ENCODE assay signal across 9 cellular contexts in the genomic region with DNA sequence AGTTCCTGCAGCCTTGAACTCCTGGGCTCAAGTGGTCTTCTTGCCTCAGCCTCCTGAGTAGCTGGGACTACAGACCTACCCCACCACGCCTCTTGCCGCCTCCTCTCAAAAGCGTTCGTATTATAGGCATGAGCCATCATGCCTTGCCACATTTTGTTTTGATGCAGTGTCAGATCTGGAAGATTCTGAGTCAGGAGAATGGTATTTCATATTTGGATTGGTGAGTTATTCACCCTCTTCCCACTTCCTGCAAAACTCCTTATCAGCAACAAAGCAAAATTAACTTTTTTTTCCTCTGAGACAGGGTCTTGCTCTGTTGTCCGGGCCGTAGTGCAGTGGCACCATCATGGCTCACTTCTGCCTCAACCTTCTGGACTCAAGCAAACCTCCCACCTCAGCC. TPM values are rescaled to one million over a fixed set of nuclear protein-coding genes. Genes with fewer than 3 reads are reported as not detected.
DNase-seq lines count a peak whose midpoint lies in the region; ATAC-seq, FAIRE-seq and TF ChIP-seq lines count a peak whose summit lies in the region.
"Had no signal": no experiment of that assay in that cellular context is flagged by ENCODE, and none has a peak within 500 bp of the region (broad histone marks: within the 10 kb centered on the region; RNA-seq: fewer than 3 reads in every experiment).

No MANE protein-coding gene starts in this region.

- H3K27me3 Mint-ChIP-seq in Caco-2 (ENCODE audit: insufficient read depth, unreplicated experiment) (no peaks in the 10 kb centered on the region), memory B cell (no peaks in the 10 kb centered on the region)

- no peak for TF ChIP-seq CTCF in Caco-2 (IDR thresholded peaks at IDR 0.05; ENCODE audit: insufficient read depth in 1 of 2, low read depth in 1 of 2, low read length in 1 of 2, severe bottlenecking in 1 of 2, unreplicated experiment in 1 of 2)
- no peak for TF ChIP-seq CTCF in brain microvascular endothelial cell (IDR thresholded peaks at IDR 0.05; ENCODE audit: low read depth, low read length, missing control alignments)

- DNase-seq in Caco-2 (no peak), LoVo (ENCODE audit: low spot score) (peak; percentile 48), brain microvascular endothelial cell (peak; percentile 84), memory B cell (ENCODE audit: low spot score in 2 of 2) (no peak), SKM-1 treated with dmso at 0.1 percent for 144 hours (lab: John Stamatoyannopoulos, UW; ENCODE audit: unreplicated experiment) (no peak), GM19239 (ENCODE audit: insufficient read length, low spot score) (no peak), NCI-H146 (lab: John Stamatoyannopoulos, UW) (no peak)
- DNase-seq in activated CD4-positive, alpha-beta T cell treated with anti-CD3 and anti-CD28 coated beads, Interleukin-2, amount 50 U/mL, for 4 hours = no peak
- DNase-seq: stimulated activated CD8-positive, alpha-beta memory T cell treated with anti-CD3 and anti-CD28 coated beads, Interleukin-4, amount 100 ng/mL, for 48 hours had no signal

- H3K27me3 ChIP-seq in Caco-2 (replicated peaks; ENCODE audit: control insufficient read depth, insufficient read depth, low read length) (no peaks in the 10 kb centered on the region), brain microvascular endothelial cell (replicated peaks) (no peaks in the 10 kb centered on the region)

- H3K4me1 Mint-ChIP-seq in Caco-2 (ENCODE audit: low read depth, unreplicated experiment) (no peaks in the 10 kb centered on the region), memory B cell (peaks cover 2% of the 10 kb centered on the region)

- H3K36me3 Mint-ChIP-seq in Caco-2 (ENCODE audit: insufficient read depth, unreplicated experiment) (peaks cover 31% of the 10 kb centered on the region), memory B cell (peaks cover 19% of the 10 kb centered on the region)

- H3K36me3 ChIP-seq in Caco-2 (ENCODE audit: control insufficient read depth, insufficient read depth, low read length) = no peaks in the 10 kb centered on the region
- peaks cover 2% of the 10 kb centered on the region for H3K36me3 ChIP-seq in brain microvascular endothelial cell (replicated peaks)

- intact Hi-C loops in Caco-2 (cut with micrococcal nuclease; ENCODE audit: unreplicated experiment) = no loop called here

- CTCF ChIA-PET in Caco-2 (lab: Charles Lee) = no interaction called here

- H3K4me3 ChIP-seq in Caco-2 (ENCODE audit: low read depth, low read length) (no peak overlapping the region), brain microvascular endothelial cell (ENCODE audit: low read depth, low read length) (no peak overlapping the region)

- H3K4me1 ChIP-seq in Caco-2 = no peaks in the 10 kb centered on the region

- H3K27ac Mint-ChIP-seq in Caco-2 (ENCODE audit: unreplicated experiment) (peak overlapping the region; percentile 11), memory B cell (peak overlapping the region; percentile 3)

- in situ Hi-C loops in brain microvascular endothelial cell (cut with HindIII; ENCODE audit: low pct_ligation_motif_present, low sequenced_read_pairs) = no loop called here

- BruUV-seq in Caco-2 (replicated peaks; lab: Mats Ljungman, UMichigan) = no TSS peak

- no peak for FAIRE-seq in GM19239 (lab: Jason Lieb, UNC)

- no peaks in the 10 kb centered on the region for H3K9me3 ChIP-seq in Caco-2

- POLR2A ChIA-PET in Caco-2 (lab: Charles Lee) = no interaction called here

- no peak overlapping the region for H3K27ac ChIP-seq in brain microvascular endothelial cell

- H3K9me3 Mint-ChIP-seq in Caco-2 (ENCODE audit: unreplicated experiment) (no peaks in the 10 kb centered on the region), memory B cell (no peaks in the 10 kb centered on the region)

- H3K4me3 Mint-ChIP-seq in Caco-2 (ENCODE audit: unreplicated experiment) = no peak overlapping the region
- H3K4me3 Mint-ChIP-seq in memory B cell = no peak overlapping the region

- ATAC-seq in memory B cell (ENCODE audit: low read depth) = no peak

RNA-seq across cellular contexts. Expression of gene REST, which starts 29.6 kb away (rescaled TPM):
- 49.3 and 56.6 TPM in 2 replicates for total RNA-seq in Caco-2 (2022)

RNA-seq across cellular contexts. Expression of gene NOA1, which starts 40.1 kb away (rescaled TPM):
- total RNA-seq in Caco-2 (2022) = 24.8 and 26.3 TPM in 2 replicates

RNA-seq across cellular contexts. Expression of gene POLR2B, which starts 41.4 kb away (rescaled TPM):
- total RNA-seq in Caco-2 (2022) = 112 and 115 TPM in 2 replicates

Comparison
In these comparisons a context has a peak if more than half of its experiments do, and no peak if none do; other contexts are left out.
1. DNase-seq: peak in LoVo (single experiment) and brain microvascular endothelial cell (single experiment); none in Caco-2 (0 of 2), memory B cell (0 of 2), SKM-1 treated with dmso at 0.1 percent for 144 hours (single experiment), GM19239 (single experiment), activated CD4-positive, alpha-beta T cell treated with anti-CD3 and anti-CD28 coated beads, Interleukin-2, amount 50 U/mL, for 4 hours (0 of 2) and NCI-H146 (single experiment).